In the genomic region with DNA sequence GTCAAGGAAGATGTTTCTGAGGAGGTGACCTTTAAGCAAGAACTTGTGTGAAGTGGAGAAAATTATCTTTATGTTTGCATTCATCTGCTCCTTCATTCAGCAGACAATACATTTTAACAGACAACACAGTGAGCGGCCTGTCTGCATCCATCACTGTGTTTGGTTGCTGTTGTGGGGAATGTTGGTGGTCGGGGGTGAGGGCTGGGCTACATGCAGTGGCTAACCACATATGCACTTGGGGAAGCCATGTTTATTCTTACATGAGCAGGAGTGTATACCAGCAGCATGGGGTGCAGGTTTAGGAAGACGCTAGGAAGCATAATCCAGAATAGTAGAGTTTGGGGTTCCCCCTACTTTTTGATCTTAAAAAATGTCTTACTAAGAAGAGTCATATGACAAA, we compare ENCODE assay signal across 27 cellular contexts.
DNase-seq lines count a peak whose midpoint lies in the region; ATAC-seq and TF ChIP-seq lines count a peak whose summit lies in the region.
"Had no signal": no experiment of that assay in that cellular context is flagged by ENCODE, and none has a peak within 500 bp of the region (broad histone marks: within the 10 kb centered on the region; RNA-seq: fewer than 3 reads in every experiment).

No MANE protein-coding gene starts in this region.

- intact Hi-C loops in CD8-positive, alpha-beta T cell (cut with DNase I, micrococcal nuclease), result loop anchor here in 1 of 2 experiments (10.0 kb wide), 2 partner anchors 57 to 313 kb away; no protein-coding TSS in a partner anchor
- intact Hi-C loops in activated T-helper 1 cell treated with anti-CD3 and anti-CD28 coated beads, Interleukin-12 subunit alpha, Interleukin-12 subunit beta, Interleukin-2, Interleukin-4 antibody, amounts not matched to agents 30 ng/mL and 10 ng/mL and 1 ng/mL, durations not matched to agents 14 hours and 24 hours and 36 hours (cut with micrococcal nuclease), result loop anchor here (1.0 to 2.0 kb wide), 2 partner anchors 27 to 65 kb away; no protein-coding TSS in a partner anchor

- DNase-seq in CD8-positive, alpha-beta T cell, result no peak
- DNase-seq in CD8-positive, alpha-beta memory T cell, result no peak
- no peak for DNase-seq in activated T-helper 1 cell treated with anti-CD3 and anti-CD28 coated beads, Interleukin-12 subunit alpha, Interleukin-12 subunit beta, Interleukin-2, Interleukin-4 antibody, amounts not matched to agents 30 ng/mL and 10 ng/mL and 1 ng/mL, durations not matched to agents 14 hours and 24 hours and 36 hours (ENCODE audit: low spot score)
- DNase-seq in myocyte (ENCODE audit: low read depth) (peak; percentile 62), ecto neural progenitor cell (ENCODE audit: low spot score) (no peak), amygdala (lab: John Stamatoyannopoulos, UW) (no peak)
- DNase-seq: activated CD4-positive, alpha-beta T cell treated with anti-CD3 and anti-CD28 coated beads for 4 hours; colonic mucosa; endodermal cell; foreskin keratinocyte; mucosa of descending colon; MV-4-11; NCI-H146; NCI-H2107; NCI-H446; NCI-H774; pancreas; retina; RPMI8226; small intestine; stimulated activated CD4-positive, alpha-beta T cell treated with anti-CD3 and anti-CD28 coated beads, Interleukin-1b, Interleukin-23, amount 100 ng/mL, for 48 hours; substantia nigra; upper lobe of left lung had no signal

- H3K4me1 Mint-ChIP-seq in CD8-positive, alpha-beta T cell (ENCODE audit: low read depth), result peaks cover 14% of the 10 kb centered on the region
- peaks cover 8 to 13% (median 13%) of the 10 kb centered on the region in 3 donors for H3K4me1 Mint-ChIP-seq in CD8-positive, alpha-beta memory T cell
- H3K4me1 Mint-ChIP-seq in activated T-helper 1 cell treated with anti-CD3 and anti-CD28 coated beads, Interleukin-12 subunit alpha, Interleukin-12 subunit beta, Interleukin-2, Interleukin-4 antibody, amounts not matched to agents 30 ng/mL and 10 ng/mL and 1 ng/mL, durations not matched to agents 14 hours and 24 hours and 36 hours (ENCODE audit: low read depth), result peaks cover 43% of the 10 kb centered on the region
- H3K4me1 Mint-ChIP-seq: endodermal cell had no signal

- H3K27ac Mint-ChIP-seq in CD8-positive, alpha-beta T cell, result peak overlapping the region; percentile 55
- peak overlapping the region in 5 of 8 donors; percentile 13 to 78 (median 57) for H3K27ac Mint-ChIP-seq in CD8-positive, alpha-beta memory T cell
- peak overlapping the region; percentile 67 for H3K27ac Mint-ChIP-seq in activated T-helper 1 cell treated with anti-CD3 and anti-CD28 coated beads, Interleukin-12 subunit alpha, Interleukin-12 subunit beta, Interleukin-2, Interleukin-4 antibody, amounts not matched to agents 30 ng/mL and 10 ng/mL and 1 ng/mL, durations not matched to agents 14 hours and 24 hours and 36 hours
- H3K27ac Mint-ChIP-seq: endodermal cell had no signal

- CTCF ChIA-PET in CD8-positive, alpha-beta T cell (lab: Charles Lee), result no interaction called here
- CTCF ChIA-PET in CD8-positive, alpha-beta memory T cell (lab: Charles Lee), result no interaction called here

- ATAC-seq in CD8-positive, alpha-beta T cell, result no peak
- ATAC-seq in HG03039 (IDR thresholded peaks at IDR 0.05; ENCODE audit: unreplicated experiment), result no peak
- ATAC-seq: esophagus mucosa, foreskin keratinocyte, mucosa of descending colon, pancreas had no signal

- no peak for TF ChIP-seq CTCF in CD8-positive, alpha-beta T cell (IDR thresholded peaks at IDR 0.05)

- peaks cover 6% of the 10 kb centered on the region for H3K36me3 ChIP-seq in CD8-positive, alpha-beta T cell (ENCODE audit: insufficient read depth, low read length)
- peaks cover 4% of the 10 kb centered on the region for H3K36me3 ChIP-seq in CD8-positive, alpha-beta memory T cell (ENCODE audit: insufficient read depth, low read length)
- H3K36me3 ChIP-seq: colonic mucosa had no signal

- H3K9me3 ChIP-seq in CD8-positive, alpha-beta T cell (ENCODE audit: low read length), result no peaks in the 10 kb centered on the region
- H3K9me3 ChIP-seq in CD8-positive, alpha-beta memory T cell (ENCODE audit: low read length), result no peaks in the 10 kb centered on the region
- H3K9me3 ChIP-seq: colonic mucosa, mucosa of descending colon, pancreas, upper lobe of left lung had no signal

- H3K27ac ChIP-seq in CD8-positive, alpha-beta T cell (ENCODE audit: low read depth, low read length), result no peak overlapping the region
- no peak overlapping the region for H3K27ac ChIP-seq in CD8-positive, alpha-beta memory T cell (ENCODE audit: low read depth, low read length)
- H3K27ac ChIP-seq: C4-2B, colonic mucosa, foreskin keratinocyte, HL-60, pancreas, upper lobe of left lung had no signal

- no peak overlapping the region for H3K4me3 ChIP-seq in CD8-positive, alpha-beta T cell (ENCODE audit: low read depth, low read length)
- no peak overlapping the region for H3K4me3 ChIP-seq in CD8-positive, alpha-beta memory T cell (ENCODE audit: low read length)
- H3K4me3 ChIP-seq: colonic mucosa, mucosa of descending colon, pancreas, upper lobe of left lung had no signal

- peak overlapping the region; percentile 3 for H3K4me3 Mint-ChIP-seq in CD8-positive, alpha-beta T cell
- H3K4me3 Mint-ChIP-seq in CD8-positive, alpha-beta memory T cell, result peak overlapping the region in 2 of 7 donors; percentile 13 to 55
- H3K4me3 Mint-ChIP-seq in activated T-helper 1 cell treated with anti-CD3 and anti-CD28 coated beads, Interleukin-12 subunit alpha, Interleukin-12 subunit beta, Interleukin-2, Interleukin-4 antibody, amounts not matched to agents 30 ng/mL and 10 ng/mL and 1 ng/mL, durations not matched to agents 14 hours and 24 hours and 36 hours, result peak overlapping the region; percentile 49
- H3K4me3 Mint-ChIP-seq: endodermal cell had no signal

- POLR2A ChIA-PET in CD8-positive, alpha-beta T cell (lab: Charles Lee), result no interaction called here
- POLR2A ChIA-PET in CD8-positive, alpha-beta memory T cell (lab: Charles Lee), result no interaction called here

- no peaks in the 10 kb centered on the region for H3K27me3 ChIP-seq in CD8-positive, alpha-beta T cell (ENCODE audit: insufficient read depth, low read length)
- H3K27me3 ChIP-seq in CD8-positive, alpha-beta memory T cell (ENCODE audit: insufficient read depth, low read length, poor library complexity, severe bottlenecking), result no peaks in the 10 kb centered on the region
- H3K27me3 ChIP-seq: colonic mucosa, foreskin keratinocyte, pancreas, upper lobe of left lung had no signal

- H3K9me3 Mint-ChIP-seq in CD8-positive, alpha-beta T cell, result no peaks in the 10 kb centered on the region
- no peaks in the 10 kb centered on the region for H3K9me3 Mint-ChIP-seq in CD8-positive, alpha-beta memory T cell
- H3K9me3 Mint-ChIP-seq in activated T-helper 1 cell treated with anti-CD3 and anti-CD28 coated beads, Interleukin-12 subunit alpha, Interleukin-12 subunit beta, Interleukin-2, Interleukin-4 antibody, amounts not matched to agents 30 ng/mL and 10 ng/mL and 1 ng/mL, durations not matched to agents 14 hours and 24 hours and 36 hours, result no peaks in the 10 kb centered on the region
- H3K9me3 Mint-ChIP-seq: endodermal cell had no signal

- H3K4me1 ChIP-seq in CD8-positive, alpha-beta T cell (ENCODE audit: insufficient read depth, low read length), result no peaks in the 10 kb centered on the region
- no peaks in the 10 kb centered on the region for H3K4me1 ChIP-seq in CD8-positive, alpha-beta memory T cell (ENCODE audit: insufficient read depth, low read length)
- H3K4me1 ChIP-seq: colonic mucosa, foreskin keratinocyte had no signal

- peaks cover 61% of the 10 kb centered on the region for H3K36me3 Mint-ChIP-seq in CD8-positive, alpha-beta T cell
- H3K36me3 Mint-ChIP-seq in CD8-positive, alpha-beta memory T cell, result peaks cover 8 to 55% (median 21%) of the 10 kb centered on the region in 3 donors
- H3K36me3 Mint-ChIP-seq in activated T-helper 1 cell treated with anti-CD3 and anti-CD28 coated beads, Interleukin-12 subunit alpha, Interleukin-12 subunit beta, Interleukin-2, Interleukin-4 antibody, amounts not matched to agents 30 ng/mL and 10 ng/mL and 1 ng/mL, durations not matched to agents 14 hours and 24 hours and 36 hours (ENCODE audit: low read depth), result peaks cover 18% of the 10 kb centered on the region

- no peaks in the 10 kb centered on the region for H3K27me3 Mint-ChIP-seq in CD8-positive, alpha-beta T cell (ENCODE audit: low read depth)
- H3K27me3 Mint-ChIP-seq in CD8-positive, alpha-beta memory T cell, result no peaks in the 10 kb centered on the region
- H3K27me3 Mint-ChIP-seq in activated T-helper 1 cell treated with anti-CD3 and anti-CD28 coated beads, Interleukin-12 subunit alpha, Interleukin-12 subunit beta, Interleukin-2, Interleukin-4 antibody, amounts not matched to agents 30 ng/mL and 10 ng/mL and 1 ng/mL, durations not matched to agents 14 hours and 24 hours and 36 hours (ENCODE audit: insufficient read depth), result no peaks in the 10 kb centered on the region
